In the genomic region with DNA sequence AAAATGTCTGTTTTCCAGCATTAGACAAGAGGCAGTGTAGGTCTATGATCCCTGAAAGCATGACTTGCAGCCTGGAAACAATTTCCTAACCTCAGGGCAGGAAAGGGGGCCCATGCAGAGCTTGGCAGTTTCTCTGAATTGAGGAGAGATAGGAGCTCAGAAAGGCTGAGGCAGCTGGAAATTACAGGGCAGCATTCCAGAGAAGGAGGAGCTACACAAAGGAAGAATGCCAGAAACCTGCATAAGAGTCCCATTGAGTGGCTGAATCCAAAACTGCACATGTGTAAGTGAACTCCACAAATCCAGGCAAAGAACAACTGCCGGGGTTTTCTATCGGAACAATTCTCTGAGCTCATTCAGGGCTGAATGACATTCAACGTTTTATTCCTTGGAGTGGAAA, we compare ENCODE assay signal across 11 cellular contexts.
DNase-seq lines count a peak whose midpoint lies in the region; ATAC-seq and TF ChIP-seq lines count a peak whose summit lies in the region.
"Had no signal": no experiment of that assay in that cellular context is flagged by ENCODE, and none has a peak within 500 bp of the region (broad histone marks: within the 10 kb centered on the region; RNA-seq: fewer than 3 reads in every experiment).

No MANE protein-coding gene starts in this region.

- H3K27me3 ChIP-seq in left ventricle myocardium inferior (ENCODE audit: low read depth): no peaks in the 10 kb centered on the region
- no peaks in the 10 kb centered on the region for H3K27me3 ChIP-seq in thyroid gland
- H3K27me3 ChIP-seq: dorsolateral prefrontal cortex had no signal

- no peak for TF ChIP-seq POLR2A in thyroid gland (IDR thresholded peaks at IDR 0.05)

- no peak for DNase-seq in Right ventricle myocardium superior
- no peak for DNase-seq in left ventricle myocardium inferior
- peak; percentile 62 to 98 for DNase-seq in cardiac fibroblast (ENCODE audit: low read depth in 2 of 2)
- peak; percentile 68 for DNase-seq in left kidney (ENCODE audit: low read depth, low spot score)
- peak; percentile 72 to 77 for DNase-seq in thyroid gland
- no peak for DNase-seq in activated naive CD4-positive, alpha-beta T cell treated with Interleukin-2 at 50 U/mL for 16 hours
- no peak for DNase-seq in cerebellum (ENCODE audit: low spot score)
- DNase-seq: activated CD8-positive, alpha-beta memory T cell treated with anti-CD3 and anti-CD28 coated beads for 24 hours had no signal

- H3K36me3 ChIP-seq in left ventricle myocardium inferior (no peaks in the 10 kb centered on the region), thyroid gland (no peaks in the 10 kb centered on the region)

- H3K9me3 ChIP-seq in left ventricle myocardium inferior (replicated peaks) (peaks cover 31% of the 10 kb centered on the region), thyroid gland (no peaks in the 10 kb centered on the region)

- no peak for TF ChIP-seq CTCF in left ventricle myocardium inferior (IDR thresholded peaks at IDR 0.05; ENCODE audit: borderline replicate concordance)
- TF ChIP-seq CTCF in cardiac fibroblast (IDR thresholded peaks at IDR 0.05; ENCODE audit: low read depth, low read length): no peak
- no peak for TF ChIP-seq CTCF in thyroid gland (IDR thresholded peaks at IDR 0.05)

- H3K4me3 ChIP-seq in left ventricle myocardium inferior (no peak overlapping the region), cardiac fibroblast (replicated peaks in 1 of 2; ENCODE audit: low read depth in 2 of 2, low read length in 2 of 2) (no peak overlapping the region), thyroid gland (replicated peaks in 1 of 3) (no peak overlapping the region)
- H3K4me3 ChIP-seq: dorsolateral prefrontal cortex had no signal

- H3K27ac ChIP-seq in left ventricle myocardium inferior (replicated peaks): no peak overlapping the region
- peak overlapping the region in 1 of 3 donors; percentile 5 for H3K27ac ChIP-seq in thyroid gland
- H3K27ac ChIP-seq: KMS-11 had no signal

- WGBS in thyroid gland, 2 donors: 0 to 12% methylated on average over 3 of the region's 3 CpGs

- H3K4me1 ChIP-seq in left ventricle myocardium inferior: peaks cover 9% of the 10 kb centered on the region
- H3K4me1 ChIP-seq in thyroid gland: peaks cover 4 to 5% of the 10 kb centered on the region in 2 donors

- intact Hi-C loops in Right ventricle myocardium superior (cut with DNase I) (no loop called here), left ventricle myocardium inferior (cut with micrococcal nuclease) (no loop called here), thyroid gland (cut with DNase I) (no loop called here)

- ATAC-seq in Right ventricle myocardium superior (ENCODE audit: poor library complexity) (peak; percentile 92), HG03571 (IDR thresholded peaks at IDR 0.05; ENCODE audit: unreplicated experiment) (no peak)

Comparison
In these comparisons a context has a peak if more than half of its experiments do, and no peak if none do; other contexts are left out.
1. DNase-seq: peak in cardiac fibroblast (2 of 2), left kidney (single experiment) and thyroid gland (2 of 2); none in Right ventricle myocardium superior (single experiment), left ventricle myocardium inferior (single experiment), activated naive CD4-positive, alpha-beta T cell treated with Interleukin-2 at 50 U/mL for 16 hours (single experiment) and cerebellum (single experiment).